ENCODE assay signal across 8 cellular contexts in the genomic region with DNA sequence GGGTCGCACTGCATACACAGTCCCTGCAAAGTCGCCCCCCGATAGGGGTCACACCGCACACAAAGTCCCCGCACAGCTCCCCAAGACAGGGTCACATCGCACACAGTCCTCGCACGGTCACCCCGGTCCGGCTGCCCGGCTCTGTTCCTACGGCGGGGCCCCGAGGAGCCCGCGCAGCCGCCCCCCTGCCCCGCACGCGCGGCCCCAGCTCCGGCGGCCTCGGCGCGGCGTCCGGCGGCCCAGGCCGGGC. TPM values are rescaled to one million over a fixed set of nuclear protein-coding genes. Genes with fewer than 3 reads are reported as not detected.
DNase-seq lines count a peak whose midpoint lies in the region; ATAC-seq and TF ChIP-seq lines count a peak whose summit lies in the region.

No MANE protein-coding gene starts in this region.

- H3K27ac Mint-ChIP-seq in osteocyte (ENCODE audit: unreplicated experiment): peak overlapping the region; percentile 97

- peaks cover 49% of the 10 kb centered on the region for H3K79me2 ChIP-seq in PC-3 (ENCODE audit: low read length)

- H3F3A ChIP-seq in PC-3 (ENCODE audit: low read length, unreplicated experiment): peaks cover 13% of the 10 kb centered on the region

- H3K4me1 Mint-ChIP-seq in osteocyte (ENCODE audit: unreplicated experiment): peaks cover 60% of the 10 kb centered on the region

- H3K27ac ChIP-seq in PC-3 (ENCODE audit: low read length) (peak overlapping the region; percentile 88), esophagus (ENCODE audit: low read depth in 2 of 2, low read length in 1 of 2) (peak overlapping the region; percentile 91 to 94)

- H3K36me3 ChIP-seq in PC-3 (ENCODE audit: low read depth, low read length) (peaks cover 8% of the 10 kb centered on the region), esophagus (ENCODE audit: control insufficient read depth in 2 of 2, insufficient read depth in 2 of 2, low read length in 1 of 2) (no peaks in the 10 kb centered on the region)

- ATAC-seq in GM19455 (IDR thresholded peaks at IDR 0.05; ENCODE audit: unreplicated experiment) (peak; percentile 22), PC-3 (no peak)

- peaks cover 7% of the 10 kb centered on the region; the same call in 1 of the 2 replicates for H4K20me1 ChIP-seq in PC-3 (ENCODE audit: low read length)

- H3K4me3 ChIP-seq in PC-3 (ENCODE audit: low read length) (peak overlapping the region; percentile 82), esophagus (ENCODE audit: low read depth in 1 of 2, low read length in 2 of 2) (peak overlapping the region; percentile 75 to 81)

- no TSS peak for BruUV-seq in PC-3 (replicated peaks; lab: Mats Ljungman, UMichigan)

- DNase-seq in PC-3 (no peak), osteocyte (ENCODE audit: extremely low spot score, unreplicated experiment) (no peak), Kasumi-1 (lab: John Stamatoyannopoulos, UW) (no peak), D341Med (ENCODE audit: low spot score) (no peak), NCI-H82 treated with DMSO at 0.1 percent for 48 hours (lab: John Stamatoyannopoulos, UW; ENCODE audit: unreplicated experiment) (no peak), AG08395 (ENCODE audit: low spot score) (no peak)

- CTCF ChIA-PET in PC-3 (lab: Charles Lee): interaction anchor here (0.9 kb wide), 1 partner anchor 94 kb away, joined by 3 read pairs; no protein-coding TSS in a partner anchor

- H3K36me3 Mint-ChIP-seq in osteocyte (ENCODE audit: unreplicated experiment): peaks cover 14% of the 10 kb centered on the region

- no peaks in the 10 kb centered on the region for H3K27me3 Mint-ChIP-seq in osteocyte (ENCODE audit: unreplicated experiment)

- H3K4me3 Mint-ChIP-seq in osteocyte (ENCODE audit: unreplicated experiment): peak overlapping the region; percentile 87

- H3K4me2 ChIP-seq in PC-3 (ENCODE audit: low read length): peak overlapping the region; percentile 94

- H3K9me3 Mint-ChIP-seq in osteocyte (ENCODE audit: unreplicated experiment): no peaks in the 10 kb centered on the region

- no peaks in the 10 kb centered on the region for H3K27me3 ChIP-seq in PC-3 (ENCODE audit: low read length)
- no peaks in the 10 kb centered on the region for H3K27me3 ChIP-seq in esophagus (ENCODE audit: control insufficient read depth in 1 of 2, insufficient read depth in 2 of 2, low read length in 2 of 2)

- POLR2A ChIA-PET in PC-3 (lab: Charles Lee; ENCODE audit: unreplicated experiment): interaction anchor here (0.6 to 0.7 kb wide), 4 partner anchors 51 to 233 kb away, joined by 3 read pairs; no protein-coding TSS in a partner anchor

- WGBS in esophagus, 2 donors: 1% methylated on average over 22 to 30 of the region's 30 CpGs

- H3K9ac ChIP-seq in PC-3 (ENCODE audit: low read length): peak overlapping the region; percentile 89

- H3K9me2 ChIP-seq in PC-3 (replicated peaks; ENCODE audit: low read length): no peaks in the 10 kb centered on the region

- intact Hi-C loops in PC-3 (cut with micrococcal nuclease): loop anchor here (5.0 kb wide), 2 partner anchors 125 to 295 kb away; a partner anchor contains a TSS

- TF ChIP-seq CTCF in PC-3 (conservative IDR thresholded peaks at IDR 0.05; ENCODE audit: low read depth, low read length) (no peak), osteocyte (IDR thresholded peaks at IDR 0.05) (no peak)

- H3K9me3 ChIP-seq in PC-3 (ENCODE audit: low read length): no peaks in the 10 kb centered on the region
- H3K9me3 ChIP-seq in esophagus (ENCODE audit: control insufficient read depth in 2 of 2, insufficient read depth in 1 of 2, low read depth in 1 of 2, low read length in 1 of 2): no peaks in the 10 kb centered on the region

- no peak overlapping the region for H2AFZ ChIP-seq in PC-3 (ENCODE audit: low read length)

- H3K4me1 ChIP-seq in PC-3 (ENCODE audit: insufficient read depth, low read length) (peaks cover 29% of the 10 kb centered on the region), esophagus (ENCODE audit: control insufficient read depth in 2 of 2, insufficient read depth in 2 of 2, low read length in 1 of 2) (peaks cover 0 to 15% of the 10 kb centered on the region in 2 donors)

RNA-seq across cellular contexts. Expression of a gene that starts 0.3 kb away (rescaled TPM):
- total RNA-seq in PC-3 (2014; rRNA removed) (17.2 and 24.2 TPM in 2 replicates), osteocyte (96.9 and 109 TPM in 2 replicates)
- polyA plus RNA-seq in esophagus: 1 to 10 TPM; 3.1 to 4.7 TPM

RNA-seq across cellular contexts. Expression of a gene that starts 22.8 kb away (rescaled TPM):
- not detected in 2 replicates for total RNA-seq in PC-3 (2014; rRNA removed)
- polyA plus RNA-seq in esophagus: not detected
- not detected in 2 replicates for total RNA-seq in osteocyte
